13 cellular contexts compared by ENCODE assay signal in the genomic region with DNA sequence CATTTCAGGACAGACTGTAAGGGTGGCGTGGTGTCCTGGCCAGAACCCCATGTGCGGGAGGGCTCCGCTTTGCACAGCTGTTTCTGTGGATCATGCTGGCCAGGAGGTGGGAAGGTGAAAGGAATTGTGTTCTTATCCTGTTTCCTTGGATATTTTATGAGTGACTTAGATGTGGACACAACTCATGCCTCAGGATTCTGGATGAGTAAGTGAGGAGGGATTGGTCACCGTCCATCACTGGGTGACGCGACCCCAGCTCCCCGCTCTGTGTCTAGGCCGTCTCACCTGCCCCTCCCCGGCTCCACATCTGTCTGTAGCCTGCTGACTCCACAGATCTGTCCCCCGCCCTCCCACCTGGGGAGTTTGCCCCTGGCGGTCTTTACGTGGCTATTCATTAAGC. TPM values are rescaled to one million over a fixed set of nuclear protein-coding genes. Genes with fewer than 3 reads are reported as not detected.
DNase-seq lines count a peak whose midpoint lies in the region; ATAC-seq, FAIRE-seq and TF ChIP-seq lines count a peak whose summit lies in the region.
"Had no signal": no experiment of that assay in that cellular context is flagged by ENCODE, and none has a peak within 500 bp of the region (broad histone marks: within the 10 kb centered on the region; RNA-seq: fewer than 3 reads in every experiment).

No MANE protein-coding gene starts in this region.

- peak overlapping the region; percentile 70 for H3K9ac ChIP-seq in keratinocyte (ENCODE audit: control insufficient read depth, extremely low read depth, insufficient read depth, low read length)

- dilution Hi-C loops in keratinocyte (cut with MboI; ENCODE audit: extremely low pct_ligation_motif_present, low sequenced_read_pairs), result no loop called here

- H3K4me3 ChIP-seq in AG09309 (ENCODE audit: control insufficient read depth, low read depth, low read length) (no peak overlapping the region), keratinocyte (ENCODE audit: control insufficient read depth in 2 of 3, extremely low read depth in 1 of 3, insufficient read depth in 2 of 3, low read depth in 1 of 3, low read length in 3 of 3) (no peak overlapping the region), upper lobe of right lung (no peak overlapping the region), psoas muscle (no peak overlapping the region)
- H3K4me3 ChIP-seq: testis had no signal

- FAIRE-seq in keratinocyte (lab: Jason Lieb, UNC), result peak; percentile 73

- TF ChIP-seq CTCF in AG09309 (IDR thresholded peaks at IDR 0.05; ENCODE audit: control insufficient read depth, insufficient read depth, low read depth, low read length, missing control alignments) (no peak), keratinocyte (optimal IDR thresholded peaks at IDR 0.05 in 1 of 3, IDR thresholded peaks at IDR 0.05 in 1 of 3, conservative IDR thresholded peaks at IDR 0.05 in 1 of 3; ENCODE audit: extremely low read depth in 1 of 3, insufficient read depth in 2 of 3, low read length in 3 of 3) (no peak), upper lobe of right lung (IDR thresholded peaks at IDR 0.05) (no peak), psoas muscle (IDR thresholded peaks at IDR 0.05) (no peak)

- DNase-seq in AG09309 (ENCODE audit: low read depth) (peak; percentile 50), HT1080 (ENCODE audit: low read depth) (peak; percentile 96), amniotic epithelial cell (ENCODE audit: low read depth) (peak; percentile 82), keratinocyte (ENCODE audit: low read depth, low spot score) (no peak), NCI-H1092 treated with DMSO at 0.1 percent for 48 hours (lab: John Stamatoyannopoulos, UW) (no peak), upper lobe of right lung (no peak), psoas muscle (no peak), NCI-H2171 (lab: John Stamatoyannopoulos, UW) (no peak)
- DNase-seq: activated naive CD4-positive, alpha-beta T cell treated with anti-CD3 and anti-CD28 coated beads, Interleukin-2, amount 10 ng/mL, durations not matched to agents 7 days and 5 days; Caco-2; foreskin melanocyte; midbrain; testis had no signal

- 72 to 86% (median 76%) methylated on average over 12 of the region's 12 CpGs for WGBS in psoas muscle, 3 donors

- H3K4me2 ChIP-seq in keratinocyte (ENCODE audit: control insufficient read depth, extremely low read depth, insufficient read depth, low read depth, low read length), result peak overlapping the region; percentile 73

- no peaks in the 10 kb centered on the region for H4K20me1 ChIP-seq in keratinocyte (ENCODE audit: control insufficient read depth, extremely low read depth, insufficient read depth, low read length)

- no peaks in the 10 kb centered on the region for H3K9me1 ChIP-seq in keratinocyte (ENCODE audit: control insufficient read depth, extremely low read depth, insufficient read depth, low read length)

- peaks cover 15% of the 10 kb centered on the region for H3K79me2 ChIP-seq in keratinocyte (ENCODE audit: control insufficient read depth, insufficient read depth, low read length)

- H3K9me3 ChIP-seq in keratinocyte (ENCODE audit: control insufficient read depth, low read depth, low read length), result no peaks in the 10 kb centered on the region
- no peaks in the 10 kb centered on the region for H3K9me3 ChIP-seq in upper lobe of right lung
- no peaks in the 10 kb centered on the region for H3K9me3 ChIP-seq in psoas muscle
- H3K9me3 ChIP-seq: Caco-2, testis had no signal

- H2AFZ ChIP-seq in keratinocyte (ENCODE audit: control insufficient read depth, low read length), result no peak overlapping the region

- H3K36me3 ChIP-seq in keratinocyte (ENCODE audit: control insufficient read depth in 2 of 2, extremely low read depth in 1 of 2, insufficient read depth in 2 of 2, low read length in 2 of 2) (peaks cover 0 to 3% of the 10 kb centered on the region in 2 experiments), upper lobe of right lung (no peaks in the 10 kb centered on the region), psoas muscle (ENCODE audit: insufficient read depth in 1 of 2, low read depth in 1 of 2) (no peaks in the 10 kb centered on the region)

- intact Hi-C loops in upper lobe of right lung (cut with DNase I) (no loop called here), psoas muscle (cut with DNase I) (no loop called here)

- H3K27ac ChIP-seq in keratinocyte (ENCODE audit: control insufficient read depth, insufficient read depth, low read length) (peak overlapping the region; percentile 92), upper lobe of right lung (no peak overlapping the region), psoas muscle (no peak overlapping the region)
- H3K27ac ChIP-seq: testis had no signal

- no peaks in the 10 kb centered on the region for H3K27me3 ChIP-seq in keratinocyte (ENCODE audit: control insufficient read depth, extremely low read depth, insufficient read depth, low read length)
- H3K27me3 ChIP-seq in upper lobe of right lung, result no peaks in the 10 kb centered on the region
- H3K27me3 ChIP-seq in psoas muscle (ENCODE audit: insufficient read depth in 3 of 3, low read length in 2 of 3), result no peaks in the 10 kb centered on the region
- H3K27me3 ChIP-seq: testis had no signal

- H3K4me1 ChIP-seq in keratinocyte (ENCODE audit: control insufficient read depth, extremely low read depth, insufficient read depth, low read length) (peaks cover 41% of the 10 kb centered on the region), upper lobe of right lung (peaks cover 5% of the 10 kb centered on the region), psoas muscle (no peaks in the 10 kb centered on the region)
- H3K4me1 ChIP-seq: Caco-2, testis had no signal

- no peak for ATAC-seq in upper lobe of right lung
- ATAC-seq in psoas muscle, result no peak

RNA-seq across cellular contexts. Expression of gene PIK3CD, which starts 48.8 kb away (rescaled TPM):
- total RNA-seq in HT1080 (2014; rRNA removed; shearing (Covaris generic)), result 11.6 and 15.2 TPM in 2 replicates
- polyA plus RNA-seq in HT1080 (2015; cell fraction: cytosol; rRNA removed), result 10.8 and 13.0 TPM in 2 replicates
- 16.6 and 20.1 TPM in 2 replicates for polyA plus RNA-seq in HT1080 (2015; cell fraction: nucleus; rRNA removed)
- polyA plus RNA-seq in keratinocyte (7.7 to 15.5 TPM (median 7.8 TPM) in 3 replicates), psoas muscle (under 1 TPM; 0.44 to 0.52 (median 0.48) TPM)
- polyA plus RNA-seq in keratinocyte (2011; ENCODE audit: low read depth), result 1.2 TPM
- 7.7 and 10.8 TPM in 2 replicates for polyA plus RNA-seq in keratinocyte (2011; cell fraction: cytosol; rRNA removed)
- 24.5 and 30.3 TPM in 2 replicates for polyA plus RNA-seq in keratinocyte (2011; cell fraction: nucleus; rRNA removed)
- polyA plus RNA-seq in keratinocyte (2012; ENCODE audit: low replicate concordance), result 2.4 and 21.2 TPM in 2 replicates
- polyA minus RNA-seq in keratinocyte, result 14.6 to 62.9 TPM (median 19.9 TPM) in 3 replicates
- 14.8 TPM for polyA minus RNA-seq in keratinocyte (2011; cell fraction: cytosol; rRNA and poly(A)+ RNA removed)
- polyA minus RNA-seq in keratinocyte (2011; cell fraction: nucleus; rRNA and poly(A)+ RNA removed), result 18.0 and 21.2 TPM in 2 replicates
- total RNA-seq in upper lobe of right lung (18.2 TPM), psoas muscle (1 to 10 TPM in 3 of 4 donors, under 1 TPM in 1; 0.93 to 2.5 (median 1.7) TPM)

Comparison
In these comparisons a context has a peak if more than half of its experiments do, and no peak if none do; other contexts are left out.
1. DNase-seq: peak in AG09309 (single experiment), HT1080 (single experiment) and amniotic epithelial cell (single experiment); none in keratinocyte (single experiment), NCI-H1092 treated with DMSO at 0.1 percent for 48 hours (single experiment), upper lobe of right lung (single experiment), psoas muscle (0 of 2) and NCI-H2171 (single experiment).